In the genomic region with DNA sequence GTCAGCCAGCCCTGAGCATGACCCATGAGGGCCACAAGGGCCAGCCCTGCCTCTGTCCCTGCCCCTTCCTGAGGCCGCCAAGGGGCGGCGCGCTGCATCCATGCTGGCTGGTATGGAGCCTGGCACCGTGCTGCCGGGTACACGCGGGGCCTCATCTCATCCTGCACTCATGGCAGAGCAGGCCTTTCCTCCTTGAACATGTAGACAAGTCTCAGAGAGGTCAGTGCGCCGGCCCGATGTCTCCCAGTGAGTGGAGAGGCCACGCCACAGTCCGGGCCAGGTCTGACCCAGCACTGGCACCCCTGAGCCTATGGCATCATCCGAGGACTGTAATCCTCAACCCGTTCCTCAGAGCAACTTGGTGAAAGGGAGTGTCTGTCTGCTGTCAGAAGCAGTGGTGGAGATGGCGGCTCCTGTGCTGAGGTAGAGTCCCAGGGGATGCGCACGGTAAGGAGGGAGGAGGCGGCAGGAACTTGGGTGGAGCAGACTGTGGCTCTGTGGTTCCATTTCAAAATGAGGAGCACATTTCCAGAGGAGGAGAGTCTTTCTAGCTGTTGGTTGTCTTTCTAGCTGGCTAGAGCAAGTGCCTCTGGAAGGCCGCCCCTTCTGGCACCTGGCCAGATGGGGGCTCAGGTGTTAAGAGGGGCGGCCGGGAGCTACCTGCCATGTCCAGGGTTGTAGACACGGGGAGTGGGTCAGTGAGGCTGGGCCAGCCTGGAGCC, we compare ENCODE assay signal across 10 cellular contexts. TPM values are rescaled to one million over a fixed set of nuclear protein-coding genes. Genes with fewer than 3 reads are reported as not detected.
DNase-seq lines count a peak whose midpoint lies in the region; ATAC-seq and TF ChIP-seq lines count a peak whose summit lies in the region.
"Had no signal": no experiment of that assay in that cellular context is flagged by ENCODE, and none has a peak within 500 bp of the region (broad histone marks: within the 10 kb centered on the region; RNA-seq: fewer than 3 reads in every experiment).

No MANE protein-coding gene starts in this region.

- H3K27ac Mint-ChIP-seq in endodermal cell = peak overlapping the region; percentile 64

- H3K36me3 Mint-ChIP-seq in endodermal cell (ENCODE audit: low read depth) = peaks cover 40% of the 10 kb centered on the region

- no peaks in the 10 kb centered on the region for H3K9me3 Mint-ChIP-seq in endodermal cell

- no peak for TF ChIP-seq CTCF in Peyer's patch (IDR thresholded peaks at IDR 0.05)
- no peak for TF ChIP-seq CTCF in endodermal cell (conservative IDR thresholded peaks at IDR 0.05)
- TF ChIP-seq CTCF in tibial artery (IDR thresholded peaks at IDR 0.05) = no peak

- 93 to 95% methylated on average over 18 to 23 of the region's 23 CpGs for WGBS in endodermal cell (ENCODE audit: insufficient coverage in 1 of 2, insufficient read length in 1 of 2), 2 experiments

- H3K9me3 ChIP-seq in Peyer's patch = no peaks in the 10 kb centered on the region
- H3K9me3 ChIP-seq in endodermal cell (ENCODE audit: control insufficient read depth, low read length) = no peaks in the 10 kb centered on the region
- H3K9me3 ChIP-seq in muscle layer of duodenum (ENCODE audit: control insufficient read depth in 1 of 2, low read length in 2 of 2) = no peaks in the 10 kb centered on the region
- H3K9me3 ChIP-seq in tibial artery = no peaks in the 10 kb centered on the region

- no peak overlapping the region for H3K9ac ChIP-seq in endodermal cell (ENCODE audit: extremely low read depth, low read length, poor library complexity, severe bottlenecking)

- intact Hi-C loops in tibial artery (cut with DNase I; ENCODE audit: low total_unique reads) = no loop called here

- H3K27ac ChIP-seq in Peyer's patch (peak overlapping the region in 3 of 4 donors; percentile 17 to 63 (median 62)), endodermal cell (ENCODE audit: low read depth, low read length) (no peak overlapping the region), muscle layer of duodenum (ENCODE audit: low read length) (peak overlapping the region; percentile 49), tibial artery (peak overlapping the region; percentile 60 to 79)
- H3K27ac ChIP-seq: epithelial cell of prostate had no signal

- H3K27me3 ChIP-seq in Peyer's patch (no peaks in the 10 kb centered on the region), endodermal cell (ENCODE audit: control insufficient read depth, insufficient read depth, low read length, poor library complexity, severe bottlenecking) (no peaks in the 10 kb centered on the region), muscle layer of duodenum (ENCODE audit: low read depth, low read length) (no peaks in the 10 kb centered on the region), tibial artery (no peaks in the 10 kb centered on the region)

- H3K4me1 ChIP-seq in Peyer's patch (peaks cover 0 to 21% (median 0%) of the 10 kb centered on the region in 4 donors), endodermal cell (ENCODE audit: control insufficient read depth, insufficient read depth, low read length) (no peaks in the 10 kb centered on the region), muscle layer of duodenum (ENCODE audit: control insufficient read depth in 1 of 2, insufficient read depth in 2 of 2, low read length in 2 of 2) (peaks cover 7 to 27% of the 10 kb centered on the region in 2 donors), tibial artery (peaks cover 0 to 27% (median 22%) of the 10 kb centered on the region in 4 donors)

- no peak for TF ChIP-seq POLR2A in Peyer's patch (IDR thresholded peaks at IDR 0.05)

- no peak for DNase-seq in Peyer's patch
- DNase-seq in endodermal cell = no peak
- DNase-seq in tibial artery = peak in 1 of 2 donors; percentile 76
- DNase-seq in NCI-H146 (lab: John Stamatoyannopoulos, UW) = no peak
- no peak for DNase-seq in NCI-H82 (lab: John Stamatoyannopoulos, UW)
- DNase-seq: NCI-H1694 treated with DMSO at 0.1 percent for 48 hours had no signal

- H3K36me3 ChIP-seq in Peyer's patch (peaks cover 0 to 30% (median 0%) of the 10 kb centered on the region in 3 donors), endodermal cell (ENCODE audit: control insufficient read depth, insufficient read depth, low read length) (peaks cover 62% of the 10 kb centered on the region), muscle layer of duodenum (ENCODE audit: control insufficient read depth in 1 of 2, insufficient read depth in 2 of 2, low read length in 2 of 2) (peaks cover 11 to 37% of the 10 kb centered on the region in 2 donors), tibial artery (peaks cover 20 to 71% (median 44%) of the 10 kb centered on the region in 3 donors)

- H3K4me1 Mint-ChIP-seq in endodermal cell = peaks cover 4% of the 10 kb centered on the region

- no peak for ATAC-seq in GM18868 (IDR thresholded peaks at IDR 0.05; ENCODE audit: unreplicated experiment)
- no peak for ATAC-seq in HG02884 (IDR thresholded peaks at IDR 0.05; ENCODE audit: unreplicated experiment)

- H3K27me3 Mint-ChIP-seq in endodermal cell (ENCODE audit: insufficient read depth) = no peaks in the 10 kb centered on the region

- no peak overlapping the region for H3K4me3 Mint-ChIP-seq in endodermal cell

- H3K4me3 ChIP-seq in Peyer's patch (no peak overlapping the region), endodermal cell (ENCODE audit: low read length) (no peak overlapping the region), muscle layer of duodenum (ENCODE audit: low read depth in 1 of 2, low read length in 2 of 2) (no peak overlapping the region), tibial artery (no peak overlapping the region)

RNA-seq across cellular contexts. Expression of a gene that starts 32.8 kb away (rescaled TPM):
- total RNA-seq in Peyer's patch (10 to 100 TPM; 16.8 to 31.6 (median 28.1) TPM), endodermal cell (100 to 1,000 TPM in 1 of 2 donors, 10 to 100 TPM in 1; 45.9 to 114 TPM)
- polyA plus RNA-seq in endodermal cell (2013, experiment 1 of 2) = 27.2 TPM
- polyA plus RNA-seq in endodermal cell (2013, experiment 2 of 2) = 32.3 TPM

RNA-seq across cellular contexts. Expression of a gene that starts 32.8 kb away (rescaled TPM):
- total RNA-seq in Peyer's patch (10 to 100 TPM; 17.2 to 95.7 (median 43.7) TPM), endodermal cell (100 to 1,000 TPM in 1 of 2 donors, 10 to 100 TPM in 1; 55.1 to 146 TPM)
- polyA plus RNA-seq in endodermal cell (2013, experiment 1 of 2) = 23.7 TPM
- polyA plus RNA-seq in endodermal cell (2013, experiment 2 of 2) = 23.1 TPM
